In genomic region chr3:32492684-32493436, GRCh38 we compare ENCODE assay signal across 1 cellular context.
TF ChIP-seq lines count a peak whose summit lies in the region.

No MANE protein-coding gene starts in this region.

TF ChIP-seq in endothelial cell of umbilical vein, 7 proteins besides CTCF, POLR2A, EP300 and RAD21:
- no peak for TF ChIP-seq FOS (IDR thresholded peaks at IDR 0.05; ENCODE audit: borderline replicate concordance, insufficient read depth, low read length)
- no peak for TF ChIP-seq POLR2AphosphoS5 (IDR thresholded peaks at IDR 0.05; ENCODE audit: insufficient read depth, low read depth, low read length)
- TF ChIP-seq EZH2 (IDR thresholded peaks at IDR 0.05; ENCODE audit: borderline replicate concordance, low read depth, low read length, severe bottlenecking): no peak
- no peak for TF ChIP-seq JUN (IDR thresholded peaks at IDR 0.05; ENCODE audit: borderline replicate concordance, insufficient read depth, insufficient read length, low read depth)
- no peak for TF ChIP-seq GATA2 (IDR thresholded peaks at IDR 0.05; ENCODE audit: insufficient read depth, insufficient read length, low read depth, low read length)
- TF ChIP-seq MAX (IDR thresholded peaks at IDR 0.05; ENCODE audit: insufficient read depth, insufficient read length): no peak
